In genomic region chr5:170269579-170269978, GRCh38 we compare ENCODE assay signal across 12 cellular contexts. TPM values are rescaled to one million over a fixed set of nuclear protein-coding genes. Genes with fewer than 3 reads are reported as not detected.
DNase-seq lines count a peak whose midpoint lies in the region; ATAC-seq and TF ChIP-seq lines count a peak whose summit lies in the region.
"Had no signal": no experiment of that assay in that cellular context is flagged by ENCODE, and none has a peak within 500 bp of the region (broad histone marks: within the 10 kb centered on the region; RNA-seq: fewer than 3 reads in every experiment).

No MANE protein-coding gene starts in this region.

- peaks cover 96% of the 10 kb centered on the region for H3K4me1 Mint-ChIP-seq in CD8-positive, alpha-beta T cell (ENCODE audit: low read depth)
- H3K4me1 Mint-ChIP-seq in chondrocyte (ENCODE audit: low read depth) = peaks cover 6% of the 10 kb centered on the region

- H3K9ac ChIP-seq in trophoblast cell (ENCODE audit: low read length) = no peak overlapping the region

- intact Hi-C loops in CD8-positive, alpha-beta T cell (cut with DNase I, micrococcal nuclease) = loop anchor here (2.0 to 5.0 kb wide), 3 partner anchors 15 to 151 kb away; no protein-coding TSS in a partner anchor

- peaks cover 90% of the 10 kb centered on the region for H3K4me1 ChIP-seq in CD8-positive, alpha-beta T cell (ENCODE audit: insufficient read depth, low read length)
- peaks cover 16 to 22% of the 10 kb centered on the region in 2 experiments for H3K4me1 ChIP-seq in trophoblast cell (ENCODE audit: control insufficient read depth in 1 of 2, insufficient read depth in 2 of 2, low read length in 2 of 2)

- no peak overlapping the region for H4K8ac ChIP-seq in trophoblast cell (ENCODE audit: low read depth, low read length)

- no peak overlapping the region for H2BK120ac ChIP-seq in trophoblast cell (ENCODE audit: insufficient read depth, low read length, poor library complexity)

- H3K18ac ChIP-seq in trophoblast cell (ENCODE audit: low read length) = no peak overlapping the region

- no peak overlapping the region for H3K4ac ChIP-seq in trophoblast cell (ENCODE audit: low read depth, low read length)

- no CpG with 5 or more reads among the region's 7 CpGs for WGBS in trophoblast cell (ENCODE audit: extremely low coverage, insufficient coverage, insufficient read length)

- peak overlapping the region; percentile 20 for H4K91ac ChIP-seq in trophoblast cell (ENCODE audit: low read depth, low read length)

- peak in 3 of 7 experiments; percentile 42 to 79 (median 55) for DNase-seq in CD8-positive, alpha-beta T cell
- peak; percentile 45 for DNase-seq in RPMI7951 (ENCODE audit: low read depth)
- DNase-seq in activated naive CD4-positive, alpha-beta T cell treated with anti-CD3 and anti-CD28 coated beads, Interleukin-2, amount 50 U/mL, for 72 hours (ENCODE audit: low spot score in 2 of 2) = peak; percentile 50 to 63
- peak; percentile 31 to 37 for DNase-seq in trophoblast cell
- DNase-seq in foreskin fibroblast = no peak
- DNase-seq in chondrocyte (ENCODE audit: low spot score) = no peak
- DNase-seq in NCI-H82 (lab: John Stamatoyannopoulos, UW) = no peak
- no peak for DNase-seq in cortex of kidney (lab: John Stamatoyannopoulos, UW)
- DNase-seq: DMS153 had no signal

- H3K4me2 ChIP-seq in trophoblast cell (ENCODE audit: low read length) = no peak overlapping the region

- no peak overlapping the region for H3K23ac ChIP-seq in trophoblast cell (ENCODE audit: low read length)

- CTCF ChIA-PET in CD8-positive, alpha-beta T cell (lab: Charles Lee) = interaction anchor here (1.0 to 14.1 kb wide), 10 partner anchors 7 to 72 kb away, joined by 3 to 385 read pairs (median 46); partner anchors contain the start of gene LCP2

- peak overlapping the region; percentile 98 for H3K27ac Mint-ChIP-seq in CD8-positive, alpha-beta T cell
- peak overlapping the region; percentile 86 to 90 for H3K27ac Mint-ChIP-seq in activated naive CD4-positive, alpha-beta T cell treated with anti-CD3 and anti-CD28 coated beads, Interleukin-2, amount 50 U/mL, for 72 hours
- no peak overlapping the region for H3K27ac Mint-ChIP-seq in chondrocyte (ENCODE audit: unreplicated experiment)
- H3K27ac Mint-ChIP-seq: WTC11 had no signal

- peaks cover 6% of the 10 kb centered on the region for H3K79me1 ChIP-seq in trophoblast cell (ENCODE audit: low read length)

- no peak overlapping the region for H3K4me3 ChIP-seq in CD8-positive, alpha-beta T cell (ENCODE audit: low read depth, low read length)
- no peak overlapping the region for H3K4me3 ChIP-seq in trophoblast cell (ENCODE audit: low read depth, low read length)
- H3K4me3 ChIP-seq in foreskin fibroblast (ENCODE audit: low read depth in 1 of 2, low read length in 2 of 2) = no peak overlapping the region

- H3K27me3 Mint-ChIP-seq in CD8-positive, alpha-beta T cell (ENCODE audit: low read depth) = no peaks in the 10 kb centered on the region
- H3K27me3 Mint-ChIP-seq in chondrocyte (ENCODE audit: low read depth) = peaks cover 37% of the 10 kb centered on the region

- no peak overlapping the region for H2AFZ ChIP-seq in trophoblast cell (ENCODE audit: insufficient read depth, low read length, poor library complexity)

- peak; percentile 56 for ATAC-seq in CD8-positive, alpha-beta T cell
- ATAC-seq in activated naive CD4-positive, alpha-beta T cell treated with anti-CD3 and anti-CD28 coated beads, Interleukin-2, amount 50 U/mL, for 72 hours = peak; percentile 80 to 82
- ATAC-seq: WTC11 had no signal

- H2BK12ac ChIP-seq in trophoblast cell (ENCODE audit: low read length) = no peak overlapping the region

- H3K9me3 Mint-ChIP-seq in CD8-positive, alpha-beta T cell = no peaks in the 10 kb centered on the region
- no peaks in the 10 kb centered on the region for H3K9me3 Mint-ChIP-seq in activated naive CD4-positive, alpha-beta T cell treated with anti-CD3 and anti-CD28 coated beads, Interleukin-2, amount 50 U/mL, for 72 hours
- no peaks in the 10 kb centered on the region for H3K9me3 Mint-ChIP-seq in chondrocyte (ENCODE audit: low read depth)
- H3K9me3 Mint-ChIP-seq: WTC11 had no signal

- H3K79me2 ChIP-seq in trophoblast cell (ENCODE audit: control insufficient read depth, insufficient read depth, low read length, poor library complexity) = no peaks in the 10 kb centered on the region

- peak overlapping the region; percentile 3 for H3K27ac ChIP-seq in CD8-positive, alpha-beta T cell (ENCODE audit: low read depth, low read length)
- peak overlapping the region; percentile 7 for H3K27ac ChIP-seq in trophoblast cell (ENCODE audit: low read depth, low read length)

- no peak overlapping the region for H4K12ac ChIP-seq in trophoblast cell (ENCODE audit: low read depth, low read length)

- no peak for TF ChIP-seq CTCF in CD8-positive, alpha-beta T cell (IDR thresholded peaks at IDR 0.05)
- no peak for TF ChIP-seq CTCF in foreskin fibroblast (IDR thresholded peaks at IDR 0.05; ENCODE audit: low read depth, low read length)
- TF ChIP-seq CTCF in chondrocyte (IDR thresholded peaks at IDR 0.05) = no peak

- peaks cover 94% of the 10 kb centered on the region for H3K36me3 Mint-ChIP-seq in CD8-positive, alpha-beta T cell
- H3K36me3 Mint-ChIP-seq in activated naive CD4-positive, alpha-beta T cell treated with anti-CD3 and anti-CD28 coated beads, Interleukin-2, amount 50 U/mL, for 72 hours = peaks cover 33 to 79% of the 10 kb centered on the region in 2 donors
- H3K36me3 Mint-ChIP-seq in chondrocyte (ENCODE audit: low read depth) = peaks cover 2% of the 10 kb centered on the region
- H3K36me3 Mint-ChIP-seq: WTC11 had no signal

- peak overlapping the region; percentile 53 for H3K4me3 Mint-ChIP-seq in CD8-positive, alpha-beta T cell
- H3K4me3 Mint-ChIP-seq in chondrocyte (ENCODE audit: unreplicated experiment) = no peak overlapping the region
- H3K4me3 Mint-ChIP-seq: WTC11 had no signal

- POLR2A ChIA-PET in CD8-positive, alpha-beta T cell (lab: Charles Lee) = interaction anchor here (0.8 to 21.0 kb wide), 10 partner anchors 7 to 69 kb away, joined by 3 to 494 read pairs (median 4); partner anchors contain the start of gene LCP2

- no peaks in the 10 kb centered on the region for H3K9me3 ChIP-seq in CD8-positive, alpha-beta T cell (ENCODE audit: low read length)
- H3K9me3 ChIP-seq in trophoblast cell (ENCODE audit: insufficient read depth, low read depth, low read length) = no peaks in the 10 kb centered on the region

- peaks cover 86% of the 10 kb centered on the region for H3K36me3 ChIP-seq in CD8-positive, alpha-beta T cell (ENCODE audit: insufficient read depth, low read length)
- H3K36me3 ChIP-seq in trophoblast cell (ENCODE audit: control insufficient read depth in 1 of 2, insufficient read depth in 2 of 2, low read length in 2 of 2) = no peaks in the 10 kb centered on the region

- H3K14ac ChIP-seq in trophoblast cell (ENCODE audit: low read length) = peak overlapping the region; percentile 42

- H2AK5ac ChIP-seq in trophoblast cell (ENCODE audit: low read length) = no peak overlapping the region

- no peak overlapping the region for H2BK5ac ChIP-seq in trophoblast cell (ENCODE audit: low read depth, low read length, poor library complexity)

- H3K27me3 ChIP-seq in CD8-positive, alpha-beta T cell (ENCODE audit: insufficient read depth, low read length) = no peaks in the 10 kb centered on the region
- H3K27me3 ChIP-seq in trophoblast cell (ENCODE audit: insufficient read depth, low read length) = no peaks in the 10 kb centered on the region

RNA-seq across cellular contexts. Expression of gene LCP2, which starts 28.0 kb away (rescaled TPM):
- 100 to 1,000 TPM; 132 to 140 TPM for total RNA-seq in CD8-positive, alpha-beta T cell
- 0.59 and 2.5 TPM in 2 replicates for total RNA-seq in RPMI7951 (2014; rRNA removed; shearing (Covaris generic))
- total RNA-seq in activated naive CD4-positive, alpha-beta T cell treated with anti-CD3 and anti-CD28 coated beads, Interleukin-2, amount 50 U/mL, for 72 hours = 100 to 1,000 TPM; 173 to 194 TPM
- polyA plus RNA-seq in trophoblast cell (2013) = 0.15 and 0.19 TPM in 2 replicates
- not detected in 3 replicates for total RNA-seq in chondrocyte
- total RNA-seq: HT-29, NCI-H460 had no signal

RNA-seq across cellular contexts. Expression of gene C5orf58, which starts 36.8 kb away (rescaled TPM):
- total RNA-seq in CD8-positive, alpha-beta T cell = not detected
- total RNA-seq in RPMI7951 (2014; rRNA removed; shearing (Covaris generic)) = 0.68 TPM in 1 of 2 replicates, not detected in the other
- total RNA-seq in activated naive CD4-positive, alpha-beta T cell treated with anti-CD3 and anti-CD28 coated beads, Interleukin-2, amount 50 U/mL, for 72 hours = not detected
- not detected in 2 replicates for polyA plus RNA-seq in trophoblast cell (2013)
- not detected in 3 replicates for total RNA-seq in chondrocyte
- total RNA-seq: HT-29, NCI-H460 had no signal

Comparison
In these comparisons a context has a peak if more than half of its experiments do, and no peak if none do; other contexts are left out.
1. DNase-seq: peak in RPMI7951 (single experiment), activated naive CD4-positive, alpha-beta T cell treated with anti-CD3 and anti-CD28 coated beads, Interleukin-2, amount 50 U/mL, for 72 hours (2 of 2) and trophoblast cell (2 of 2); none in foreskin fibroblast (0 of 2), chondrocyte (single experiment), NCI-H82 (single experiment) and cortex of kidney (single experiment).
2. RNA of gene LCP2, which starts 28.0 kb away (total RNA-seq): 173 to 194 TPM in activated naive CD4-positive, alpha-beta T cell treated with anti-CD3 and anti-CD28 coated beads, Interleukin-2, amount 50 U/mL, for 72 hours and 132 to 140 TPM in CD8-positive, alpha-beta T cell; 0.59 to 2.5 TPM in RPMI7951 and not detected in chondrocyte; every median in the first group is over 10 times any median in the second.